In genomic region chr13:41763772-41764171, GRCh38 we compare ENCODE assay signal across 28 cellular contexts.
"Had no signal": no experiment of that assay in that cellular context is flagged by ENCODE, and none has a peak within 500 bp of the region (broad histone marks: within the 10 kb centered on the region; RNA-seq: fewer than 3 reads in every experiment).

No MANE protein-coding gene starts in this region.

- H3K36me3 ChIP-seq: thoracic aorta, uterus had no signal

- DNase-seq: activated CD4-positive, alpha-beta memory T cell treated with anti-CD3 and anti-CD28 coated beads, Interleukin-2, amount 10 ng/mL, durations not matched to agents 7 days and 5 days; activated CD4-positive, alpha-beta T cell treated with anti-CD3 and anti-CD28 coated beads for 1 hour; activated CD4-positive, alpha-beta T cell treated with anti-CD3 and anti-CD28 coated beads, Interleukin-2, amount 10 ng/mL, durations not matched to agents 7 days and 5 days; activated CD8-positive, alpha-beta memory T cell treated with anti-CD3 and anti-CD28 coated beads, Interleukin-2, amount 50 U/mL, for 48 hours; activated gamma-delta T cell treated with Interleukin-2 at 50 U/mL for 16 hours; activated naive CD8-positive, alpha-beta T cell treated with anti-CD3 and anti-CD28 coated beads, Interleukin-2, amount 50 U/mL, for 24 hours; activated T-cell treated with anti-CD3 and anti-CD28 coated beads, Interleukin-2, amount 50 U/mL, for 4 hours; amygdala; dermis blood vessel endothelial cell; effector CD4-positive, alpha-beta T cell; gastrocnemius medialis; glutamatergic neuron; left ventricle myocardium inferior; mesendoderm; right lobe of liver; stimulated activated CD4-positive, alpha-beta T cell treated with anti-CD3 and anti-CD28 coated beads, Interleukin-12 subunit alpha, Interleukin-12 subunit beta, amount 100 ng/mL, for 4 hours; stimulated activated CD4-positive, alpha-beta T cell treated with anti-CD3 and anti-CD28 coated beads, Interleukin-4, amount 100 ng/mL, for 1 hour; stimulated activated naive CD8-positive, alpha-beta T cell treated with anti-CD3 and anti-CD28 coated beads, Interleukin-15, Interleukin-2, amounts not matched to agents 100 U/mL and 50 U/mL, for 24 hours; uterus had no signal

- H3K27ac ChIP-seq: epithelial cell of prostate, gastrocnemius medialis, left ventricle myocardium inferior, right lobe of liver, skin epidermis, thoracic aorta, uterus had no signal

- H3K4me1 Mint-ChIP-seq: activated CD4-positive, alpha-beta memory T cell treated with anti-CD3 and anti-CD28 coated beads, Interleukin-2, amount 10 ng/mL, durations not matched to agents 7 days and 5 days had no signal

- H3K27ac Mint-ChIP-seq: activated CD4-positive, alpha-beta memory T cell treated with anti-CD3 and anti-CD28 coated beads, Interleukin-2, amount 10 ng/mL, durations not matched to agents 7 days and 5 days; activated CD4-positive, alpha-beta T cell treated with anti-CD3 and anti-CD28 coated beads, Interleukin-2, amount 10 ng/mL, durations not matched to agents 7 days and 5 days; activated naive CD4-positive, alpha-beta T cell treated with anti-CD3 and anti-CD28 coated beads, Interleukin-2, amount 50 U/mL, for 24 hours; natural killer cell treated with Interleukin-12 subunit alpha and Interleukin-12 subunit beta and Interleukin-15 and Interleukin-18, amount 100 ng/mL, for 72 hours; type B pancreatic cell had no signal

- ATAC-seq: activated naive CD8-positive, alpha-beta T cell treated with anti-CD3 and anti-CD28 coated beads, Interleukin-2, amount 50 U/mL, for 24 hours; activated T-cell treated with anti-CD3 and anti-CD28 coated beads, Interleukin-2, amount 50 U/mL, for 4 hours; gastrocnemius medialis; natural killer cell treated with Interleukin-12 subunit alpha and Interleukin-12 subunit beta and Interleukin-15 and Interleukin-18, amount 100 ng/mL, for 72 hours; right lobe of liver; stimulated activated naive CD8-positive, alpha-beta T cell treated with anti-CD3 and anti-CD28 coated beads, Interleukin-15, Interleukin-2, amounts not matched to agents 100 U/mL and 50 U/mL, for 24 hours had no signal

- H3K9me3 Mint-ChIP-seq: activated CD4-positive, alpha-beta memory T cell treated with anti-CD3 and anti-CD28 coated beads, Interleukin-2, amount 10 ng/mL, durations not matched to agents 7 days and 5 days; activated CD4-positive, alpha-beta T cell treated with anti-CD3 and anti-CD28 coated beads, Interleukin-2, amount 10 ng/mL, durations not matched to agents 7 days and 5 days; activated naive CD4-positive, alpha-beta T cell treated with anti-CD3 and anti-CD28 coated beads, Interleukin-2, amount 50 U/mL, for 24 hours; activated naive CD8-positive, alpha-beta T cell treated with anti-CD3 and anti-CD28 coated beads, Interleukin-2, amount 50 U/mL, for 24 hours; activated T-cell treated with anti-CD3 and anti-CD28 coated beads, Interleukin-2, amount 50 U/mL, for 4 hours; activated T-helper 17 cell treated with anti-CD3 and anti-CD28 coated beads, Interleukin-2, amount 50 U/mL, for 72 hours; central memory CD8-positive, alpha-beta T cell; natural killer cell treated with Interleukin-12 subunit alpha and Interleukin-12 subunit beta and Interleukin-15 and Interleukin-18, amount 100 ng/mL, for 72 hours; type B pancreatic cell had no signal

- H3K27me3 ChIP-seq: gastrocnemius medialis, right lobe of liver, uterus had no signal

- H3K4me1 ChIP-seq: right lobe of liver, uterus had no signal

- H3K4me3 ChIP-seq: gastrocnemius medialis, left ventricle myocardium inferior, lung, right lobe of liver, skin epidermis, thoracic aorta, uterus had no signal

- H3K4me3 Mint-ChIP-seq: activated CD4-positive, alpha-beta memory T cell treated with anti-CD3 and anti-CD28 coated beads, Interleukin-2, amount 10 ng/mL, durations not matched to agents 7 days and 5 days; activated CD4-positive, alpha-beta T cell treated with anti-CD3 and anti-CD28 coated beads, Interleukin-2, amount 10 ng/mL, durations not matched to agents 7 days and 5 days; activated naive CD4-positive, alpha-beta T cell treated with anti-CD3 and anti-CD28 coated beads, Interleukin-2, amount 50 U/mL, for 24 hours; activated naive CD8-positive, alpha-beta T cell treated with anti-CD3 and anti-CD28 coated beads, Interleukin-2, amount 50 U/mL, for 24 hours; activated T-cell treated with anti-CD3 and anti-CD28 coated beads, Interleukin-2, amount 50 U/mL, for 4 hours; central memory CD8-positive, alpha-beta T cell; natural killer cell treated with Interleukin-12 subunit alpha and Interleukin-12 subunit beta and Interleukin-15 and Interleukin-18, amount 100 ng/mL, for 72 hours; type B pancreatic cell had no signal

- H3K27me3 Mint-ChIP-seq: activated CD4-positive, alpha-beta memory T cell treated with anti-CD3 and anti-CD28 coated beads, Interleukin-2, amount 10 ng/mL, durations not matched to agents 7 days and 5 days; activated CD4-positive, alpha-beta T cell treated with anti-CD3 and anti-CD28 coated beads, Interleukin-2, amount 10 ng/mL, durations not matched to agents 7 days and 5 days; activated naive CD4-positive, alpha-beta T cell treated with anti-CD3 and anti-CD28 coated beads, Interleukin-2, amount 50 U/mL, for 24 hours; activated naive CD8-positive, alpha-beta T cell treated with anti-CD3 and anti-CD28 coated beads, Interleukin-2, amount 50 U/mL, for 24 hours; activated T-helper 17 cell treated with anti-CD3 and anti-CD28 coated beads, Interleukin-2, amount 50 U/mL, for 72 hours; central memory CD8-positive, alpha-beta T cell; natural killer cell treated with Interleukin-12 subunit alpha and Interleukin-12 subunit beta and Interleukin-15 and Interleukin-18, amount 100 ng/mL, for 72 hours; type B pancreatic cell had no signal

- H3K9me3 ChIP-seq: gastrocnemius medialis, left ventricle myocardium inferior, right lobe of liver, thoracic aorta, uterus had no signal
